ENCODE assay signal across 1 cellular context in genomic region chr9:77583366-77583626, GRCh38.
TF ChIP-seq lines count a peak whose summit lies in the region.

No MANE protein-coding gene starts in this region.

TF ChIP-seq in WTC11, 78 proteins besides CTCF, POLR2A, EP300 and RAD21 (continued from another document):
- no peak for TF ChIP-seq EMX1 (CRISPR knock-in tag; IDR thresholded peaks at IDR 0.05)
- TF ChIP-seq NFE2L1 (CRISPR knock-in tag; IDR thresholded peaks at IDR 0.05) = no peak
- no peak for TF ChIP-seq ZSCAN18 (CRISPR knock-in tag; IDR thresholded peaks at IDR 0.05)
- TF ChIP-seq GABPB1 (CRISPR knock-in tag; IDR thresholded peaks at IDR 0.05) = no peak
- no peak for TF ChIP-seq AR (CRISPR knock-in tag; IDR thresholded peaks at IDR 0.05)
- no peak for TF ChIP-seq ZNF281 (CRISPR knock-in tag; IDR thresholded peaks at IDR 0.05)
